ENCODE assay signal across 8 cellular contexts in the genomic region with DNA sequence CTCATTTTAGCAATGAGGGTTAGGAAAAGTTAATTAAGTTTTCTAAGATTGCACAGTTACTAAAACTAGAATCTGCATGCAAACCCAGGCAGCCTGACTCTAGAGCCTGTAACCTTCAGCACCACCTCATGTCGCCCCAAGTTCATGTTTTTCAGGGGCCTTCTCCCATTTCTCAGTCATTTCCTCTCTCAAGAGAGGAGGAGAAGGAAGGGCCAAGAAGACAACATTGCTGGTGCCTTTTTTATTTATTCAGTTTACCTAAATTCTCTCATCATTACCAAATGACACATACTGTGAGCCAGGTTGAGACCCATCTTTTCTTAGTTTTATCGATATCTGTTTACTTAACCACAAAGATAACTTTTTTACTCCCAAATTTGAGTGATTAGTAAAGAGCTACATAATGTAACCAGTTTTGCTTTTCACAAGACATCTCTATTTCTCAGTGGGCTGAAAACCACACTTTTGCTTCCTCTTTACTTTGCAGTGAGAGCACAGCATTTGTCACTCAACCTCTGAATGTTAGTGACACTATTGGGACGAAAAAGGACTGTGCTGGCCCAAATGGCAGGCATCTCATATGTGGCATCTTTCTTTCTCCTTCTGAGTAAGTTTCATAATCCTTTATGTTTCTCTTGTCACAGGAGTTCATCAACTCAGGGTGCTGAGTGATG. TPM values are rescaled to one million over a fixed set of nuclear protein-coding genes. Genes with fewer than 3 reads are reported as not detected.
DNase-seq lines count a peak whose midpoint lies in the region; ATAC-seq and TF ChIP-seq lines count a peak whose summit lies in the region.

A gene with protein sequence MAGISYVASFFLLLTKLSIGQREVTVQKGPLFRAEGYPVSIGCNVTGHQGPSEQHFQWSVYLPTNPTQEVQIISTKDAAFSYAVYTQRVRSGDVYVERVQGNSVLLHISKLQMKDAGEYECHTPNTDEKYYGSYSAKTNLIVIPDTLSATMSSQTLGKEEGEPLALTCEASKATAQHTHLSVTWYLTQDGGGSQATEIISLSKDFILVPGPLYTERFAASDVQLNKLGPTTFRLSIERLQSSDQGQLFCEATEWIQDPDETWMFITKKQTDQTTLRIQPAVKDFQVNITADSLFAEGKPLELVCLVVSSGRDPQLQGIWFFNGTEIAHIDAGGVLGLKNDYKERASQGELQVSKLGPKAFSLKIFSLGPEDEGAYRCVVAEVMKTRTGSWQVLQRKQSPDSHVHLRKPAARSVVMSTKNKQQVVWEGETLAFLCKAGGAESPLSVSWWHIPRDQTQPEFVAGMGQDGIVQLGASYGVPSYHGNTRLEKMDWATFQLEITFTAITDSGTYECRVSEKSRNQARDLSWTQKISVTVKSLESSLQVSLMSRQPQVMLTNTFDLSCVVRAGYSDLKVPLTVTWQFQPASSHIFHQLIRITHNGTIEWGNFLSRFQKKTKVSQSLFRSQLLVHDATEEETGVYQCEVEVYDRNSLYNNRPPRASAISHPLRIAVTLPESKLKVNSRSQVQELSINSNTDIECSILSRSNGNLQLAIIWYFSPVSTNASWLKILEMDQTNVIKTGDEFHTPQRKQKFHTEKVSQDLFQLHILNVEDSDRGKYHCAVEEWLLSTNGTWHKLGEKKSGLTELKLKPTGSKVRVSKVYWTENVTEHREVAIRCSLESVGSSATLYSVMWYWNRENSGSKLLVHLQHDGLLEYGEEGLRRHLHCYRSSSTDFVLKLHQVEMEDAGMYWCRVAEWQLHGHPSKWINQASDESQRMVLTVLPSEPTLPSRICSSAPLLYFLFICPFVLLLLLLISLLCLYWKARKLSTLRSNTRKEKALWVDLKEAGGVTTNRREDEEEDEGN (plus strand): TSS at position 507 of the 674 bp plus-strand sequence. CDS start 58 bp downstream, at position 565.

- H3K27ac Mint-ChIP-seq in activated CD8-positive, alpha-beta T cell treated with anti-CD3 and anti-CD28 coated beads for 36 hours, result peak within 1 kb of the TSS; percentile 89

- H3K9me3 Mint-ChIP-seq in activated CD8-positive, alpha-beta T cell treated with anti-CD3 and anti-CD28 coated beads for 36 hours, result peaks cover 8% of the 10 kb centered on the region

- H3K36me3 Mint-ChIP-seq in activated CD8-positive, alpha-beta T cell treated with anti-CD3 and anti-CD28 coated beads for 36 hours (ENCODE audit: low read depth), result peaks cover 6% of the 10 kb centered on the region

- H3K4me3 Mint-ChIP-seq in activated CD8-positive, alpha-beta T cell treated with anti-CD3 and anti-CD28 coated beads for 36 hours, result peak within 1 kb of the TSS; percentile 52

- peak in 2 of 3 donors; percentile 31 to 42 for DNase-seq in stimulated activated CD4-positive, alpha-beta T cell treated with anti-CD3 and anti-CD28 coated beads, Interleukin-12 subunit alpha, Interleukin-12 subunit beta, amount 100 ng/mL, for 48 hours (ENCODE audit: low read depth in 2 of 3, low spot score in 1 of 3)
- no peak for DNase-seq in stimulated activated CD4-positive, alpha-beta T cell treated with anti-CD3 and anti-CD28 coated beads, Interleukin-12 subunit alpha, Interleukin-12 subunit beta, amount 100 ng/mL, for 4 hours
- peak; percentile 64 for DNase-seq in activated CD8-positive, alpha-beta T cell treated with anti-CD3 and anti-CD28 coated beads for 36 hours
- DNase-seq in NCI-H2029 treated with DMSO at 0.1 percent for 48 hours (lab: John Stamatoyannopoulos, UW) (no peak), NCI-H146 treated with DMSO at 0.1 percent for 48 hours (lab: John Stamatoyannopoulos, UW; ENCODE audit: unreplicated experiment) (no peak), COLO829 (ENCODE audit: low spot score) (no peak), islet precursor cell (no peak)

- no peaks in the 10 kb centered on the region for H3K27me3 Mint-ChIP-seq in activated CD8-positive, alpha-beta T cell treated with anti-CD3 and anti-CD28 coated beads for 36 hours

- CTCF ChIA-PET in activated CD8-positive, alpha-beta T cell treated with anti-CD3 and anti-CD28 coated beads for 36 hours (lab: Charles Lee), result interaction anchor here (1.2 to 2.1 kb wide), 2 partner anchors 13 to 277 kb away, joined by 3 to 4 read pairs; no protein-coding TSS in a partner anchor

- TF ChIP-seq CTCF in activated CD8-positive, alpha-beta T cell treated with anti-CD3 and anti-CD28 coated beads for 36 hours (IDR thresholded peaks at IDR 0.05), result no peak

- intact Hi-C loops in activated CD8-positive, alpha-beta T cell treated with anti-CD3 and anti-CD28 coated beads for 36 hours (cut with micrococcal nuclease), result loop anchor here (5.0 to 10.0 kb wide), 3 partner anchors 56 to 663 kb away; no protein-coding TSS in a partner anchor

- ATAC-seq in HG03066 (IDR thresholded peaks at IDR 0.05; ENCODE audit: low read depth, unreplicated experiment), result peak; percentile 96
- peak; percentile 91 for ATAC-seq in activated CD8-positive, alpha-beta T cell treated with anti-CD3 and anti-CD28 coated beads for 36 hours

- POLR2A ChIA-PET in activated CD8-positive, alpha-beta T cell treated with anti-CD3 and anti-CD28 coated beads for 36 hours (lab: Charles Lee), result interaction anchor here (0.7 to 1.9 kb wide), 6 partner anchors 14 to 246 kb away, joined by 3 to 8 read pairs (median 4); a partner anchor contains a TSS

- H3K4me1 Mint-ChIP-seq in activated CD8-positive, alpha-beta T cell treated with anti-CD3 and anti-CD28 coated beads for 36 hours (ENCODE audit: low read depth), result peaks cover 59% of the 10 kb centered on the region

RNA-seq across cellular contexts. Expression of the gene that starts here (rescaled TPM):
- total RNA-seq in activated CD8-positive, alpha-beta T cell treated with anti-CD3 and anti-CD28 coated beads for 36 hours, result 1 to 10 TPM; 2.5 to 3.2 TPM

Comparison
In these comparisons a context has a peak if more than half of its experiments do, and no peak if none do; other contexts are left out.
1. DNase-seq: peak in stimulated activated CD4-positive, alpha-beta T cell treated with anti-CD3 and anti-CD28 coated beads, Interleukin-12 subunit alpha, Interleukin-12 subunit beta, amount 100 ng/mL, for 48 hours (2 of 3) and activated CD8-positive, alpha-beta T cell treated with anti-CD3 and anti-CD28 coated beads for 36 hours (single experiment); none in stimulated activated CD4-positive, alpha-beta T cell treated with anti-CD3 and anti-CD28 coated beads, Interleukin-12 subunit alpha, Interleukin-12 subunit beta, amount 100 ng/mL, for 4 hours (single experiment), NCI-H2029 treated with DMSO at 0.1 percent for 48 hours (single experiment), NCI-H146 treated with DMSO at 0.1 percent for 48 hours (single experiment), COLO829 (single experiment) and islet precursor cell (single experiment).